8 cellular contexts compared by ENCODE assay signal in the genomic region with DNA sequence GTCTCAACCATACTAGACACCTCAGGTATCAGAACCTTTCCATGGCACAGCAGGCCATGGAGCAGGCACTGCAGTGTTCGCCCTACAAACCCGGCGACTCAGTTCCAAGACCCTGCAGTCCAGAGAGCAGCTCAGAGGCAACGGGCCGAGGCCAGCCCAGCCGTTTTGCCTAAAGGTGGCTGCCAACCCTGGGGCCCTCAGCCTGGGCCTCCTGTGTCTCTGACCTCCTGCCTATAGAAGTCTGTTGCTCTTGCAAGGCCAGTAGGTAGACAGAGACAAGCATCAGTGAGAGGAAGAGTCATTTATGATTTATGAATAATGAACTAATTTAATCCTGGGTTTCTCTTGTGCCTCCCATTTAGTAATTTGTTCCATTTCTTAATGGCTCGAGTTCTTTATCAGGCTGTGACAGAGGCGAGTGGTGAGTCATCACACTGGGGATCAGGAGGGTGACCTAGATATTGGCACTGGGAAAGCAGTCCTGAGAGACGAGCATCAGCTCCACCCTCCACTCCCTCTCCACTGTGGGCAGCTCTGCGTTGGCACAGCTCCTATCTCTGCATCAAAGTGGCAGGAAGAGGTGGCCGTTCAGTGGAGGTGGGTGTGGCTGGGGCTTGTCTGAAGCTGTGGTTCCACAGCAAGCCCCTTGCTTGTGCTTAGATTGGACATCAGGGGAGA.
A peak's percentile ranks its signal among the peaks of the same experiment; 100 is the strongest.
DNase-seq lines count a peak whose midpoint lies in the region; ATAC-seq and TF ChIP-seq lines count a peak whose summit lies in the region.

No MANE protein-coding gene starts in this region.

- 11 to 36% methylated on average over 4 to 10 of the region's 11 CpGs for WGBS in esophagus squamous epithelium, 2 donors

- no peaks in the 10 kb centered on the region for H3K27me3 ChIP-seq in esophagus squamous epithelium

- DNase-seq in HT1080 (ENCODE audit: low read depth) (peak; percentile 60), esophagus squamous epithelium (lab: John Stamatoyannopoulos, UW) (no peak), retina (peak; percentile 49), GM19240 (ENCODE audit: insufficient read length, low spot score) (no peak), osteocyte (ENCODE audit: extremely low spot score, unreplicated experiment) (no peak), GM19238 (ENCODE audit: insufficient read length, low spot score) (no peak)
- DNase-seq in activated CD4-positive, alpha-beta T cell treated with anti-CD3 and anti-CD28 coated beads for 48 hours, result peak; percentile 51

- H3K36me3 Mint-ChIP-seq in osteocyte (ENCODE audit: unreplicated experiment), result no peaks in the 10 kb centered on the region

- H3K27me3 Mint-ChIP-seq in osteocyte (ENCODE audit: unreplicated experiment), result no peaks in the 10 kb centered on the region

- ATAC-seq in HG03095 (IDR thresholded peaks at IDR 0.05; ENCODE audit: unreplicated experiment), result no peak

- H3K36me3 ChIP-seq in esophagus squamous epithelium, result no peaks in the 10 kb centered on the region

- no peak for TF ChIP-seq POLR2A in esophagus squamous epithelium (IDR thresholded peaks at IDR 0.05)

- H3K27ac ChIP-seq in esophagus squamous epithelium, result peak overlapping the region; percentile 73 to 92 (median 86)

- peaks cover 8% of the 10 kb centered on the region for H3K4me1 Mint-ChIP-seq in osteocyte (ENCODE audit: unreplicated experiment)

- peaks cover 29 to 60% (median 32%) of the 10 kb centered on the region in 3 donors for H3K4me1 ChIP-seq in esophagus squamous epithelium

- no peaks in the 10 kb centered on the region for H3K9me3 Mint-ChIP-seq in osteocyte (ENCODE audit: unreplicated experiment)

- TF ChIP-seq CTCF in esophagus squamous epithelium (IDR thresholded peaks at IDR 0.05) (no peak), osteocyte (IDR thresholded peaks at IDR 0.05) (no peak)

- H3K27ac Mint-ChIP-seq in osteocyte (ENCODE audit: unreplicated experiment), result no peak overlapping the region

- intact Hi-C loops in esophagus squamous epithelium (cut with DNase I), result no loop called here

- H3K4me3 Mint-ChIP-seq in osteocyte (ENCODE audit: unreplicated experiment), result no peak overlapping the region

- peak overlapping the region in 1 of 4 donors; percentile 61 for H3K4me3 ChIP-seq in esophagus squamous epithelium

- H3K9me3 ChIP-seq in esophagus squamous epithelium, result no peaks in the 10 kb centered on the region

Comparison
In these comparisons a context has a peak if more than half of its experiments do, and no peak if none do; other contexts are left out.
1. DNase-seq: peak in HT1080 (single experiment), activated CD4-positive, alpha-beta T cell treated with anti-CD3 and anti-CD28 coated beads for 48 hours (single experiment) and retina (single experiment); none in esophagus squamous epithelium (single experiment), GM19240 (single experiment), osteocyte (single experiment) and GM19238 (single experiment).